10 cellular contexts compared by ENCODE assay signal in genomic region chr2:42926438-42927333, GRCh38.
DNase-seq lines count a peak whose midpoint lies in the region; ATAC-seq and TF ChIP-seq lines count a peak whose summit lies in the region.
"Had no signal": no experiment of that assay in that cellular context is flagged by ENCODE, and none has a peak within 500 bp of the region (broad histone marks: within the 10 kb centered on the region; RNA-seq: fewer than 3 reads in every experiment).

No MANE protein-coding gene starts in this region.

- H3K9me3 ChIP-seq in NT2/D1 (ENCODE audit: insufficient read depth, low read length) (no peaks in the 10 kb centered on the region), right atrium auricular region (no peaks in the 10 kb centered on the region), psoas muscle (no peaks in the 10 kb centered on the region)

- H3K4me3 ChIP-seq in NT2/D1 (ENCODE audit: insufficient read length, low read depth) (no peak overlapping the region), right atrium auricular region (no peak overlapping the region), psoas muscle (no peak overlapping the region)

- H3K4me1 ChIP-seq in NT2/D1 (ENCODE audit: insufficient read depth, insufficient read length): peaks cover 29% of the 10 kb centered on the region
- H3K4me1 ChIP-seq in right atrium auricular region: peaks cover 0 to 93% of the 10 kb centered on the region in 2 donors
- peaks cover 72% of the 10 kb centered on the region for H3K4me1 ChIP-seq in psoas muscle

- H3K27ac ChIP-seq in right atrium auricular region (peak overlapping the region; percentile 80 to 82), psoas muscle (peak overlapping the region; percentile 81)

- intact Hi-C loops in psoas muscle (cut with DNase I): loop anchor here in 1 of 2 donors (10.0 kb wide), 1 partner anchor 62 kb away; no protein-coding TSS in a partner anchor

- TF ChIP-seq CTCF in right atrium auricular region (IDR thresholded peaks at IDR 0.05): no peak
- TF ChIP-seq CTCF in psoas muscle (IDR thresholded peaks at IDR 0.05): no peak

- no peaks in the 10 kb centered on the region for H3K27me3 ChIP-seq in NT2/D1 (ENCODE audit: insufficient read depth, insufficient read length)
- no peaks in the 10 kb centered on the region for H3K27me3 ChIP-seq in right atrium auricular region
- H3K27me3 ChIP-seq in psoas muscle (ENCODE audit: insufficient read depth in 3 of 3, low read length in 2 of 3): no peaks in the 10 kb centered on the region

- peak overlapping the region; percentile 58 for H3K9ac ChIP-seq in NT2/D1 (ENCODE audit: insufficient read length, low read depth)

- H3K36me3 ChIP-seq in NT2/D1 (ENCODE audit: insufficient read depth, insufficient read length, low read length) (no peaks in the 10 kb centered on the region), right atrium auricular region (no peaks in the 10 kb centered on the region), psoas muscle (ENCODE audit: insufficient read depth in 1 of 2, low read depth in 1 of 2) (no peaks in the 10 kb centered on the region)

- ATAC-seq in psoas muscle (peak in 3 of 4 donors; percentile 14 to 55 (median 48)), HG02840 (IDR thresholded peaks at IDR 0.05; ENCODE audit: low FRiP score, unreplicated experiment) (no peak)
- ATAC-seq: stimulated activated naive B cell treated with anti-CD40 and anti-IgM and Interleukin-4, amounts not matched to agents 10 μg/mL and 1 μg/mL and 100 μg/mL, for 72 hours had no signal

- DNase-seq in DMS53 treated with DMSO at 0.1 percent for 48 hours (lab: John Stamatoyannopoulos, UW; ENCODE audit: unreplicated experiment) (peak; percentile 48), NT2/D1 (ENCODE audit: low read depth, low spot score) (no peak), right atrium auricular region (ENCODE audit: low spot score) (no peak), psoas muscle (peak in 1 of 2 donors; percentile 60), NAMALWA (ENCODE audit: low spot score) (no peak), HK-2 (ENCODE audit: unreplicated experiment) (no peak)
- DNase-seq in activated T-cell treated with anti-CD3 and anti-CD28 coated beads, Interleukin-2, amount 50 U/mL, for 48 hours: no peak
- DNase-seq: activated gamma-delta T cell treated with Interleukin-2 at 50 U/mL for 16 hours; stimulated activated naive B cell treated with anti-CD40 and anti-IgM and Interleukin-4, amounts not matched to agents 10 μg/mL and 1 μg/mL and 100 μg/mL, for 72 hours had no signal

- WGBS in psoas muscle, 3 donors: 36 to 43% (median 39%) methylated on average over 23 to 26 of the region's 26 CpGs
